Comparison of ENCODE assay signal across 8 cellular contexts in the genomic region with DNA sequence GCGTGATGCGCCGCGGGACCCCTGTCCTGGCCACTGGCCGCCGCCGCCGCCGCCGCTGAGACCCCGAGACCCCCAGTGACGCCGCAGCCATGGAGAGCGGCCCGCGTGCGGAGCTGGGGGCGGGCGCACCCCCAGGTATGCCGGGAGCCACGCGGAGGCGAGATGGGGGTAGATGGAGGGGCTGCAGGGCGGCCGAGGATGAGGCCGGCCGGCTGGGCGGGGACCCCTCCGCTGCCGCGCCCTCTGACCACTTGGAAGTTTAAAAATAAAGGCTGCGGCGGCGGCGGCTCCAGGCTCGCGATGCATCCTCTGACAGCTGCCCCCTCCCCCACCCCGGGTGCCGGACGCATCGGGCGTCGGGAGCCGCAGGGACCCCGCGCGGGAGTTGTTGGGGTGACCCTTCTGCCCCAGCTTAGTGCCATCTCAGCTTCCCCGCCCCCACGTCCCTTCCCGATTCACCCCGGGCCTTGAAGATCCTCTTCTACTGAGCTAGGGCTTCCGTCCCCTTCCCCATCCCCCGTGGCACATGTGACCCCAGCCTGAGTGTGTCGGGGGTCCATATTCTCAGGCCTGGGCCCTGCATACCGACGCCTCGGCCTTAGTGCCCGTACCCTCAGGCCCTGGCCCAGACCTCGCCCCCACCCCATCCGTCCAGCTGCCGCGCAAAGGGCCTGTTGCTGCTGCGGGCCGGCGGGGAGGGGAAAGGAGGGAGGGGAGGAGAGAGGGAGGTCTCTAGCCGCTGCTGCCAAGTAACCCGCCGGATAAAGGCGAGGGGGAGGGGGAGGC.
DNase-seq lines count a peak whose midpoint lies in the region; ATAC-seq lines count a peak whose summit lies in the region.

No MANE protein-coding gene starts in this region.

- peaks cover 9% of the 10 kb centered on the region for H3K36me3 ChIP-seq in HAP-1 (replicated peaks)
- H3K36me3 ChIP-seq in effector memory CD4-positive, alpha-beta T cell (ENCODE audit: control insufficient read depth, insufficient read depth, low read length) = no peaks in the 10 kb centered on the region

- peak overlapping the region; percentile 92 for H3K4me3 ChIP-seq in HAP-1
- peak overlapping the region; percentile 91 for H3K4me3 ChIP-seq in effector memory CD4-positive, alpha-beta T cell (ENCODE audit: insufficient read depth, low read depth, low read length, poor library complexity, severe bottlenecking)

- H3K9me3 ChIP-seq in HAP-1 = no peaks in the 10 kb centered on the region
- H3K9me3 ChIP-seq in effector memory CD4-positive, alpha-beta T cell (ENCODE audit: control insufficient read depth, low read length) = no peaks in the 10 kb centered on the region

- in situ Hi-C loops in HAP-1 (cut with MboI; ENCODE audit: low sequenced_read_pairs) = no loop called here

- H3K4me1 ChIP-seq in HAP-1 = peaks cover 27% of the 10 kb centered on the region
- peaks cover 67% of the 10 kb centered on the region for H3K4me1 ChIP-seq in effector memory CD4-positive, alpha-beta T cell (ENCODE audit: control insufficient read depth, insufficient read depth, low read length, poor library complexity, severe bottlenecking)

- H3K27me3 ChIP-seq in HAP-1 (ENCODE audit: low read depth) = no peaks in the 10 kb centered on the region
- H3K27me3 ChIP-seq in effector memory CD4-positive, alpha-beta T cell (replicated peaks; ENCODE audit: control insufficient read depth, insufficient read depth, low read length, poor library complexity, severe bottlenecking) = no peaks in the 10 kb centered on the region

- peak overlapping the region; percentile 97 for H3K27ac ChIP-seq in effector memory CD4-positive, alpha-beta T cell (ENCODE audit: insufficient read depth, low read length, poor library complexity, severe bottlenecking)

- no peak for ATAC-seq in GM21526 (IDR thresholded peaks at IDR 0.05; ENCODE audit: low FRiP score, unreplicated experiment)

- DNase-seq in DMS114 treated with DMSO at 0.1 percent for 48 hours (lab: John Stamatoyannopoulos, UW; ENCODE audit: unreplicated experiment) = peak; percentile 22
- DNase-seq in HAP-1 (ENCODE audit: low spot score in 2 of 2) = peak; percentile 74 to 92
- peak; percentile 69 for DNase-seq in NCI-H345 (lab: John Stamatoyannopoulos, UW)
- peak; percentile 44 to 53 for DNase-seq in activated CD4-positive, alpha-beta T cell treated with anti-CD3 and anti-CD28 coated beads, Interleukin-2, amount 50 U/mL, for 4 hours
- peak in 1 of 3 donors; percentile 41 for DNase-seq in effector memory CD4-positive, alpha-beta T cell
- peak; percentile 88 for DNase-seq in medulla oblongata (ENCODE audit: extremely low spot score)
- peak; percentile 39 to 78 (median 58) for DNase-seq in stimulated activated naive CD4-positive, alpha-beta T cell (lab: John Stamatoyannopoulos, UW)
